13 cellular contexts compared by ENCODE assay signal in genomic region chr17:17111401-17112393, GRCh38.
DNase-seq lines count a peak whose midpoint lies in the region; ATAC-seq and TF ChIP-seq lines count a peak whose summit lies in the region.
"Had no signal": no experiment of that assay in that cellular context is flagged by ENCODE, and none has a peak within 500 bp of the region (broad histone marks: within the 10 kb centered on the region; RNA-seq: fewer than 3 reads in every experiment).

No MANE protein-coding gene starts in this region.

- no peaks in the 10 kb centered on the region for H3K27me3 ChIP-seq in body of pancreas

- TF ChIP-seq POLR2A in body of pancreas (IDR thresholded peaks at IDR 0.05): no peak

- DNase-seq in activated T-cell treated with anti-CD3 and anti-CD28 coated beads, Interleukin-2, amount 50 U/mL, for 24 hours: no peak
- no peak for DNase-seq in activated T-cell treated with anti-CD3 and anti-CD28 coated beads, Interleukin-2, amount 50 U/mL, for 72 hours
- DNase-seq in body of pancreas (peak in 1 of 4 donors; percentile 32), memory B cell (ENCODE audit: low spot score in 2 of 2) (no peak), type B pancreatic cell (ENCODE audit: extremely low spot score, unreplicated experiment) (no peak), left colon (no peak)
- DNase-seq in effector CD4-positive, alpha-beta T cell: no peak
- DNase-seq: activated naive CD4-positive, alpha-beta T cell; NCI-H345; SK-N-SH; stimulated activated CD4-positive, alpha-beta T cell treated with anti-CD3 and anti-CD28 coated beads, Interleukin-1b, Interleukin-23, amount 100 ng/mL, for 48 hours had no signal

- H3K4me1 Mint-ChIP-seq in activated T-cell treated with anti-CD3 and anti-CD28 coated beads, Interleukin-2, amount 50 U/mL, for 24 hours (ENCODE audit: low read depth): peaks cover 79% of the 10 kb centered on the region
- peaks cover 52% of the 10 kb centered on the region for H3K4me1 Mint-ChIP-seq in activated T-cell treated with anti-CD3 and anti-CD28 coated beads, Interleukin-2, amount 50 U/mL, for 72 hours (ENCODE audit: low read depth)
- H3K4me1 Mint-ChIP-seq in memory B cell (peaks cover 67% of the 10 kb centered on the region), type B pancreatic cell (ENCODE audit: unreplicated experiment) (peaks cover 43% of the 10 kb centered on the region)

- H3K27me3 Mint-ChIP-seq in activated T-cell treated with anti-CD3 and anti-CD28 coated beads, Interleukin-2, amount 50 U/mL, for 24 hours: no peaks in the 10 kb centered on the region
- H3K27me3 Mint-ChIP-seq in activated T-cell treated with anti-CD3 and anti-CD28 coated beads, Interleukin-2, amount 50 U/mL, for 72 hours (ENCODE audit: low read depth): no peaks in the 10 kb centered on the region
- H3K27me3 Mint-ChIP-seq in memory B cell (no peaks in the 10 kb centered on the region), type B pancreatic cell (no peaks in the 10 kb centered on the region)

- no peaks in the 10 kb centered on the region for H3K36me3 ChIP-seq in body of pancreas (replicated peaks in 1 of 2; ENCODE audit: insufficient read depth in 1 of 2, low read depth in 2 of 2)

- 73 to 76% methylated on average over 18 to 26 of the region's 26 CpGs for WGBS in body of pancreas, 2 donors

- H3K9me3 ChIP-seq in body of pancreas: no peaks in the 10 kb centered on the region
- H3K9me3 ChIP-seq: A549, SK-N-SH had no signal

- H3K27ac ChIP-seq in body of pancreas: peak overlapping the region in 3 of 4 donors; percentile 44 to 60 (median 52)

- H3K9me3 Mint-ChIP-seq in activated T-cell treated with anti-CD3 and anti-CD28 coated beads, Interleukin-2, amount 50 U/mL, for 24 hours: no peaks in the 10 kb centered on the region
- H3K9me3 Mint-ChIP-seq in activated T-cell treated with anti-CD3 and anti-CD28 coated beads, Interleukin-2, amount 50 U/mL, for 72 hours: no peaks in the 10 kb centered on the region
- H3K9me3 Mint-ChIP-seq in memory B cell (no peaks in the 10 kb centered on the region), type B pancreatic cell (no peaks in the 10 kb centered on the region)

- no peaks in the 10 kb centered on the region for H3K36me3 Mint-ChIP-seq in activated T-cell treated with anti-CD3 and anti-CD28 coated beads, Interleukin-2, amount 50 U/mL, for 24 hours (ENCODE audit: low read depth)
- H3K36me3 Mint-ChIP-seq in activated T-cell treated with anti-CD3 and anti-CD28 coated beads, Interleukin-2, amount 50 U/mL, for 72 hours (ENCODE audit: insufficient read depth in 2 of 2): no peaks in the 10 kb centered on the region
- H3K36me3 Mint-ChIP-seq in memory B cell (peaks cover 2% of the 10 kb centered on the region), type B pancreatic cell (peaks cover 13% of the 10 kb centered on the region)

- no peak for ATAC-seq in activated T-cell treated with anti-CD3 and anti-CD28 coated beads, Interleukin-2, amount 50 U/mL, for 72 hours (replicated peaks in 1 of 2)
- no peak for ATAC-seq in body of pancreas
- no peak for ATAC-seq in memory B cell (ENCODE audit: low read depth)
- no peak for ATAC-seq in left colon
- ATAC-seq in HG03196 (IDR thresholded peaks at IDR 0.05; ENCODE audit: unreplicated experiment): no peak

- H3K4me1 ChIP-seq in body of pancreas: peaks cover 72% of the 10 kb centered on the region

- H3K4me3 ChIP-seq in body of pancreas: no peak overlapping the region
- H3K4me3 ChIP-seq: A549 had no signal

- H3K4me3 Mint-ChIP-seq in activated T-cell treated with anti-CD3 and anti-CD28 coated beads, Interleukin-2, amount 50 U/mL, for 24 hours: no peak overlapping the region
- H3K4me3 Mint-ChIP-seq in activated T-cell treated with anti-CD3 and anti-CD28 coated beads, Interleukin-2, amount 50 U/mL, for 72 hours: no peak overlapping the region
- no peak overlapping the region for H3K4me3 Mint-ChIP-seq in memory B cell
- H3K4me3 Mint-ChIP-seq in type B pancreatic cell: no peak overlapping the region

- H3K27ac Mint-ChIP-seq in activated T-cell treated with anti-CD3 and anti-CD28 coated beads, Interleukin-2, amount 50 U/mL, for 24 hours: peak overlapping the region; percentile 11
- no peak overlapping the region for H3K27ac Mint-ChIP-seq in activated T-cell treated with anti-CD3 and anti-CD28 coated beads, Interleukin-2, amount 50 U/mL, for 72 hours
- H3K27ac Mint-ChIP-seq in memory B cell (peak overlapping the region; percentile 15), type B pancreatic cell (peak overlapping the region; percentile 23)

- intact Hi-C loops in body of pancreas (cut with DNase I) (loop anchor here (5.0 to 10.0 kb wide), 2 partner anchors 54 to 107 kb away; no protein-coding TSS in a partner anchor), left colon (cut with DNase I, micrococcal nuclease) (no loop called here)

- no peak for TF ChIP-seq CTCF in body of pancreas (IDR thresholded peaks at IDR 0.05)
- no peak for TF ChIP-seq CTCF in type B pancreatic cell (conservative IDR thresholded peaks at IDR 0.05)
